In the genomic region with DNA sequence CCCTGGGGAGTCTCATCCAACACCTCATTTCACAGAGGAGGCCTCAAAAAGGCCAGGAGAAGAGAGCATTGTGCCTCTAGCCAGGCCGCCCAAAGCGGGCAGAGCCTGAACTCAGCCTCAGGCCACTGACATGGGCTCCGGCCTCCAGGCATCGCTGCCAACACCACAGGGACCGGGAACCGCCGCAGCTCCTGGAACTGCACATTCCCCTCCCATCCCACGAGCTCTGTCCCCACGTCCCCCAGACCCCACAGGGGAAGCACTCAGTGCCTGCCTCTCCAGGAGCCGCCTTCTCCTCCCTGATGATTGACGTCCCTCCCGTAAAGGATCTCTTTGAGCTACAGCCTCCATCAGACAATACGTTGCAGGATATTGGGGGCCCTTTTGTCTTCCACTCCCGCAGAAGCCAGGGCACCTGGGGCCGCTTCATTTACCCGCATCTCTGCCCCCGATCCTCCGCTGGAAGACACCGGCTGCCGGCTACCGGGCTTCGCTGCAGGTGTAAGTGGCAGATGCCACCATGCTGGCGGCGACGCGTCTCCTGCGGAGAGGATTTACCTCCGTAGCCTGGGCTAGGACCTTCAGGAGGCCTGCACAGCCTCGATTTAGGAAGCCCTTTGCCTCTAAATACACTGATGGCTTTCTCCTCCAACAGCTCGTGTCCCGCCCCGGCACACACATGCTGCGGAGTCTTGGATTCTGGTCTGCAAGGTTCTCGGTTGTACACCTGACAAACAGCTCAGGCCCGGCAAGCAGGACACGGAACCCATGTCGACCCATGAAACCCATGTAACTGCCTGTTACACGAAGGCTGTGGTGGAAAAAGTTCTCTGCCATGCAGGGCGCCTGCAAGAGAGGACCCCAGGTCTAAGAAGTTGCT, we compare ENCODE assay signal across 1 cellular context.
TF ChIP-seq lines count a peak whose summit lies in the region.

No MANE protein-coding gene starts in this region.

TF ChIP-seq in HepG2, 621 proteins besides CTCF, POLR2A, EP300 and RAD21 (continued from another document):
- TF ChIP-seq, protein P1, sequence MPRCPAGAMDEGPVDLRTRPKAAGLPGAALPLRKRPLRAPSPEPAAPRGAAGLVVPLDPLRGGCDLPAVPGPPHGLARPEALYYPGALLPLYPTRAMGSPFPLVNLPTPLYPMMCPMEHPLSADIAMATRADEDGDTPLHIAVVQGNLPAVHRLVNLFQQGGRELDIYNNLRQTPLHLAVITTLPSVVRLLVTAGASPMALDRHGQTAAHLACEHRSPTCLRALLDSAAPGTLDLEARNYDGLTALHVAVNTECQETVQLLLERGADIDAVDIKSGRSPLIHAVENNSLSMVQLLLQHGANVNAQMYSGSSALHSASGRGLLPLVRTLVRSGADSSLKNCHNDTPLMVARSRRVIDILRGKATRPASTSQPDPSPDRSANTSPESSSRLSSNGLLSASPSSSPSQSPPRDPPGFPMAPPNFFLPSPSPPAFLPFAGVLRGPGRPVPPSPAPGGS (CRISPR knock-in tag; IDR thresholded peaks at IDR 0.05) = no peak
- no peak for TF ChIP-seq ZNF335 (CRISPR knock-in tag; IDR thresholded peaks at IDR 0.05)
- TF ChIP-seq, protein P2, sequence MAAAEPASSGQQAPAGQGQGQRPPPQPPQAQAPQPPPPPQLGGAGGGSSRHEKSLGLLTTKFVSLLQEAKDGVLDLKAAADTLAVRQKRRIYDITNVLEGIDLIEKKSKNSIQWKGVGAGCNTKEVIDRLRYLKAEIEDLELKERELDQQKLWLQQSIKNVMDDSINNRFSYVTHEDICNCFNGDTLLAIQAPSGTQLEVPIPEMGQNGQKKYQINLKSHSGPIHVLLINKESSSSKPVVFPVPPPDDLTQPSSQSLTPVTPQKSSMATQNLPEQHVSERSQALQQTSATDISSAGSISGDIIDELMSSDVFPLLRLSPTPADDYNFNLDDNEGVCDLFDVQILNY (CRISPR knock-in tag; conservative IDR thresholded peaks at IDR 0.05) = no peak
